In the genomic region with DNA sequence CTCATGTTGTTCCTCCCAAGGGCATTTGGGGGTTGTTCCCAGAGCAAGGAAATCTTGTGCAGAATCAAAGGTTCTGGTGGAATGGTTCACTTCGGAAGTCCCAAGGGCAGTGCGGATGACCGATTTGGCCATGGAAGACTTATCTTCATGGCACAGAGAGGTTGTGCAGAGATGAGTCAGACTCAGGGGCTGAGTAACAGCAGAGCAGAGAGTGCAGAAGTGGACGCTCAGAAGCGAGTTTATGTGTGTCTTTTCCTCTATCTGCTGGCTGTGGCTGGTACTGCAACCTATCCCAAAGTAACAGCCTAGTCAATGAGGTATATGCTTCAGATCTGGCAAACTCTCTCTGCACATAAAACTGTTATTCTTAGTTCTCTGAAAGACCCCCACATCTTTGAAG, we compare ENCODE assay signal across 8 cellular contexts.
DNase-seq lines count a peak whose midpoint lies in the region; ATAC-seq and TF ChIP-seq lines count a peak whose summit lies in the region.

No MANE protein-coding gene starts in this region.

- no peak overlapping the region for H3K4me3 Mint-ChIP-seq in mesothelial cell of epicardium
- H3K4me3 Mint-ChIP-seq in immature natural killer cell, result no peak overlapping the region

- peaks cover 11% of the 10 kb centered on the region for H3K4me1 Mint-ChIP-seq in mesothelial cell of epicardium
- peaks cover 2 to 5% of the 10 kb centered on the region in 2 donors for H3K4me1 Mint-ChIP-seq in immature natural killer cell

- peak; percentile 70 for TF ChIP-seq CTCF in mesothelial cell of epicardium (IDR thresholded peaks at IDR 0.05; ENCODE audit: unreplicated experiment)

- H3K27me3 Mint-ChIP-seq in mesothelial cell of epicardium (ENCODE audit: low read depth) (no peaks in the 10 kb centered on the region), immature natural killer cell (ENCODE audit: low read depth in 3 of 3) (peaks cover 0 to 6% (median 0%) of the 10 kb centered on the region in 3 donors)

- H3K36me3 Mint-ChIP-seq in mesothelial cell of epicardium (peaks cover 47% of the 10 kb centered on the region), immature natural killer cell (no peaks in the 10 kb centered on the region)

- no peaks in the 10 kb centered on the region for H3K9me3 Mint-ChIP-seq in mesothelial cell of epicardium
- H3K9me3 Mint-ChIP-seq in immature natural killer cell, result no peaks in the 10 kb centered on the region

- peak; percentile 95 for ATAC-seq in GM18520 (IDR thresholded peaks at IDR 0.05; ENCODE audit: unreplicated experiment)
- peak; percentile 93 for ATAC-seq in HG02943 (IDR thresholded peaks at IDR 0.05; ENCODE audit: low read depth, unreplicated experiment)

- H3K27ac Mint-ChIP-seq in mesothelial cell of epicardium (no peak overlapping the region), immature natural killer cell (no peak overlapping the region)

- DNase-seq in AG08395 (ENCODE audit: low spot score), result peak; percentile 80
- DNase-seq in NCI-H2227 treated with DMSO at 0.1 percent for 48 hours (lab: John Stamatoyannopoulos, UW), result peak; percentile 6
- peak; percentile 83 for DNase-seq in dermis blood vessel endothelial cell
- DNase-seq in mesothelial cell of epicardium (ENCODE audit: low spot score in 2 of 2, unreplicated experiment in 2 of 2), result no peak
- no peak for DNase-seq in immature natural killer cell
- no peak for DNase-seq in NCI-H1436 (lab: John Stamatoyannopoulos, UW)

Comparison
In these comparisons a context has a peak if more than half of its experiments do, and no peak if none do; other contexts are left out.
1. DNase-seq: peak in AG08395 (single experiment), NCI-H2227 treated with DMSO at 0.1 percent for 48 hours (single experiment) and dermis blood vessel endothelial cell (single experiment); none in mesothelial cell of epicardium (0 of 2), immature natural killer cell (0 of 3) and NCI-H1436 (single experiment).